1 cellular context compared by ENCODE assay signal in genomic region chr6:17601389-17601703, GRCh38.
TF ChIP-seq lines count a peak whose summit lies in the region.

No MANE protein-coding gene starts in this region.

TF ChIP-seq in K562, 482 proteins besides CTCF, POLR2A, EP300 and RAD21 (continued from another document):
- TF ChIP-seq AFF1 (IDR thresholded peaks at IDR 0.05; ENCODE audit: low read depth in 1 of 2, partially characterized antibody in 2 of 2) (no peak), RFX5 (IDR thresholded peaks at IDR 0.05; ENCODE audit: low read depth, low read length) (no peak)
